Comparison of ENCODE assay signal across 21 cellular contexts in the genomic region with DNA sequence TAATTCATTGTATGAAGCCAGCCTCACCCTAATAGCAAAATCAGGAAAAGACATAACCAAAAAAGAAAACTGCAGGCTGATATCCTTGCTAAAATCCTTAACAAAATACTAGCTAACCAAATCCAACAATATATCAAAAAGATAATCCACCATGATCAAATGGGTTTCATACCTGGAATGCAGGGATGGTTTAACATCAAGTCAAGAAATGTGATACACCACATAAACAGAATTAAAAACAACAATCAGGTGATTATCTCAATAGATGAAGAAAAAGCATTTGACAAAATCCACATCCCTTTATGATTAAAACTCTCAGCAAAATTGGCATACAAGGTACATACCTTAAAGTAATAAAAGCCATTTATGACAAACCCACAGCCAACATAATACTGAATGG. TPM values are rescaled to one million over a fixed set of nuclear protein-coding genes. Genes with fewer than 3 reads are reported as not detected.
"Had no signal": no experiment of that assay in that cellular context is flagged by ENCODE, and none has a peak within 500 bp of the region (broad histone marks: within the 10 kb centered on the region; RNA-seq: fewer than 3 reads in every experiment).

No MANE protein-coding gene starts in this region.

RNA-seq across cellular contexts. Expression of a gene that starts 29.2 kb away (rescaled TPM):
- total RNA-seq: activated naive CD4-positive, alpha-beta T cell treated with anti-CD3 and anti-CD28 coated beads for 36 hours; activated naive CD4-positive, alpha-beta T cell treated with anti-CD3 and anti-CD28 coated beads, Interleukin-2, amount 50 U/mL, for 72 hours; activated naive CD8-positive, alpha-beta T cell treated with anti-CD3 and anti-CD28 coated beads for 36 hours; activated naive CD8-positive, alpha-beta T cell treated with anti-CD3 and anti-CD28 coated beads, Interleukin-2, amount 10 ng/mL, durations not matched to agents 7 days and 5 days; activated T-cell treated with anti-CD3 and anti-CD28 coated beads, Interleukin-2, amount 50 U/mL, for 4 hours; activated T-cell treated with anti-CD3 and anti-CD28 coated beads, Interleukin-2, amount 50 U/mL, for 72 hours; activated T-helper 1 cell treated with anti-CD3 and anti-CD28 coated beads, Interleukin-12 subunit alpha, Interleukin-12 subunit beta, Interleukin-2, Interleukin-4 antibody, amounts not matched to agents 30 ng/mL and 10 ng/mL and 1 ng/mL, durations not matched to agents 14 hours and 24 hours and 36 hours; activated T-helper 17 cell treated with anti-CD3 and anti-CD28 coated beads, Interleukin-2, amount 50 U/mL, for 72 hours; activated T-helper 2 cell treated with anti-CD3 and anti-CD28 coated beads, Interferon-gamma antibody, Interleukin-2, Interleukin-4, amounts not matched to agents 10 μg/mL and 5 μg/mL and 100 μg/mL, durations not matched to agents 14 hours and 24 hours and 36 hours; adrenal gland; aorta; ascending aorta; astrocyte; body of pancreas; breast epithelium; bronchial epithelial cell; cardiac muscle cell; cardiac septum; cerebellum; chondrocyte had no signal
- polyA plus RNA-seq: adipose tissue, adrenal gland, aorta, cardiac muscle cell had no signal
